Comparison of ENCODE assay signal across 8 cellular contexts in genomic region chr4:186839122-186840037, GRCh38.
DNase-seq lines count a peak whose midpoint lies in the region; ATAC-seq and TF ChIP-seq lines count a peak whose summit lies in the region.

No MANE protein-coding gene starts in this region.

- H3K4me3 ChIP-seq in body of pancreas = no peak overlapping the region
- no peak overlapping the region for H3K4me3 ChIP-seq in parathyroid adenoma (ENCODE audit: low read depth, low read length)

- peak; percentile 94 for ATAC-seq in GM18867 (IDR thresholded peaks at IDR 0.05; ENCODE audit: unreplicated experiment)
- ATAC-seq in HG03342 (IDR thresholded peaks at IDR 0.05; ENCODE audit: unreplicated experiment) = peak; percentile 76
- peak; percentile 41 for ATAC-seq in body of pancreas
- no peak for ATAC-seq in HG02571 (IDR thresholded peaks at IDR 0.05; ENCODE audit: unreplicated experiment)

- H3K36me3 ChIP-seq in body of pancreas (replicated peaks in 1 of 2; ENCODE audit: insufficient read depth in 1 of 2, low read depth in 2 of 2) (no peaks in the 10 kb centered on the region), parathyroid adenoma (ENCODE audit: control insufficient read depth, insufficient read depth, low read length) (no peaks in the 10 kb centered on the region)

- H3K27ac ChIP-seq in body of pancreas (peak overlapping the region in 2 of 4 donors; percentile 31 to 36), parathyroid adenoma (peak overlapping the region; percentile 49)

- DNase-seq in body of pancreas (peak in 1 of 4 donors; percentile 7), RPMI8226 (no peak), COLO668 (lab: John Stamatoyannopoulos, UW; ENCODE audit: unreplicated experiment) (no peak)
- DNase-seq in activated effector memory CD4-positive, alpha-beta T cell treated with anti-CD3 and anti-CD28 coated beads, Interleukin-2, amount 50 U/mL, for 16 hours = no peak

- H3K4me1 ChIP-seq in body of pancreas (peaks cover under 1% of the 10 kb centered on the region), parathyroid adenoma (no peaks in the 10 kb centered on the region)

- WGBS in body of pancreas, 2 donors = 79 to 87% methylated on average over 11 of the region's 11 CpGs

- no peak overlapping the region for H3K9ac ChIP-seq in parathyroid adenoma

- no peak for TF ChIP-seq POLR2A in body of pancreas (IDR thresholded peaks at IDR 0.05)

- H3K4me2 ChIP-seq in parathyroid adenoma (ENCODE audit: low read length) = no peak overlapping the region

- H3K9me3 ChIP-seq in body of pancreas (no peaks in the 10 kb centered on the region), parathyroid adenoma (ENCODE audit: control insufficient read depth, low read length) (no peaks in the 10 kb centered on the region)

- intact Hi-C loops in body of pancreas (cut with DNase I) = no loop called here

- no peak overlapping the region for H2AFZ ChIP-seq in parathyroid adenoma

- H3K79me2 ChIP-seq in parathyroid adenoma = no peaks in the 10 kb centered on the region

- H3K27me3 ChIP-seq in body of pancreas (no peaks in the 10 kb centered on the region), parathyroid adenoma (ENCODE audit: control insufficient read depth, insufficient read depth, low read length) (no peaks in the 10 kb centered on the region)

- TF ChIP-seq CTCF in body of pancreas (IDR thresholded peaks at IDR 0.05) = no peak
- TF ChIP-seq CTCF in parathyroid adenoma (IDR thresholded peaks at IDR 0.05) = no peak
